Comparison of ENCODE assay signal across 24 cellular contexts in genomic region chr10:133616371-133617130, GRCh38. TPM values are rescaled to one million over a fixed set of nuclear protein-coding genes. Genes with fewer than 3 reads are reported as not detected.
A peak's percentile ranks its signal among the peaks of the same experiment; 100 is the strongest.
DNase-seq lines count a peak whose midpoint lies in the region; TF ChIP-seq lines count a peak whose summit lies in the region.
"Had no signal": no experiment of that assay in that cellular context is flagged by ENCODE, and none has a peak within 500 bp of the region (broad histone marks: within the 10 kb centered on the region; RNA-seq: fewer than 3 reads in every experiment).

No MANE protein-coding gene starts in this region.

- peaks cover 8% of the 10 kb centered on the region for H3K9me3 Mint-ChIP-seq in activated CD4-positive, alpha-beta T cell treated with anti-CD3 and anti-CD28 coated beads, Interleukin-2, amount 10 ng/mL, durations not matched to agents 7 days and 5 days

- H3K36me3 ChIP-seq in colonic mucosa: no peaks in the 10 kb centered on the region
- H3K36me3 ChIP-seq: adrenal gland, cardiac muscle cell, suprapubic skin had no signal

- no peaks in the 10 kb centered on the region for H3K36me3 Mint-ChIP-seq in activated CD4-positive, alpha-beta T cell treated with anti-CD3 and anti-CD28 coated beads, Interleukin-2, amount 10 ng/mL, durations not matched to agents 7 days and 5 days (ENCODE audit: low read depth)

- POLR2A ChIA-PET in activated CD4-positive, alpha-beta T cell treated with anti-CD3 and anti-CD28 coated beads, Interleukin-2, amount 10 ng/mL, durations not matched to agents 7 days and 5 days (lab: Charles Lee): no interaction called here

- peak; percentile 71 for DNase-seq in DMS153 treated with DMSO at 0.1 percent for 48 hours (lab: John Stamatoyannopoulos, UW; ENCODE audit: unreplicated experiment)
- DNase-seq in LNCaP clone FGC (ENCODE audit: low read depth): peak; percentile 77
- peak; percentile 30 for DNase-seq in colonic mucosa
- DNase-seq in myocyte (ENCODE audit: low read depth): peak; percentile 87
- DNase-seq in activated CD4-positive, alpha-beta T cell treated with anti-CD3 and anti-CD28 coated beads, Interleukin-2, amount 10 ng/mL, durations not matched to agents 7 days and 5 days: no peak
- DNase-seq in nucleus accumbens (lab: John Stamatoyannopoulos, UW): no peak
- DNase-seq in HUDEP-2 (lab: John Stamatoyannopoulos, UW; ENCODE audit: unreplicated experiment in 76 of 76): no peak
- DNase-seq: activated CD4-positive, alpha-beta T cell treated with anti-CD3 and anti-CD28 coated beads for 36 hours; activated CD8-positive, alpha-beta memory T cell treated with anti-CD3 and anti-CD28 coated beads, Interleukin-2, amount 50 U/mL, for 48 hours; activated effector memory CD4-positive, alpha-beta T cell treated with anti-CD3 and anti-CD28 coated beads, Interleukin-2, amount 50 U/mL, for 16 hours; adrenal gland; CD8-positive, alpha-beta memory T cell; effector CD4-positive, alpha-beta T cell; HFFc6; KG1; NCI-H226; retina; RPMI8226; SW 1271 had no signal

- intact Hi-C loops in colonic mucosa (cut with DNase I): no loop called here

- CTCF ChIA-PET in activated CD4-positive, alpha-beta T cell treated with anti-CD3 and anti-CD28 coated beads, Interleukin-2, amount 10 ng/mL, durations not matched to agents 7 days and 5 days (lab: Charles Lee): interaction anchor here (1.0 to 2.7 kb wide), 3 partner anchors 11 to 179 kb away, joined by 4 to 10 read pairs (median 4); no protein-coding TSS in a partner anchor

- H3K9me3 ChIP-seq in colonic mucosa: no peaks in the 10 kb centered on the region
- H3K9me3 ChIP-seq: adrenal gland, suprapubic skin had no signal

- H3K27ac Mint-ChIP-seq in activated CD4-positive, alpha-beta T cell treated with anti-CD3 and anti-CD28 coated beads, Interleukin-2, amount 10 ng/mL, durations not matched to agents 7 days and 5 days: no peak overlapping the region
- H3K27ac Mint-ChIP-seq: activated CD4-positive, alpha-beta T cell treated with anti-CD3 and anti-CD28 coated beads for 36 hours; CD8-positive, alpha-beta memory T cell; HFFc6 had no signal

- no peaks in the 10 kb centered on the region for H3K4me1 Mint-ChIP-seq in activated CD4-positive, alpha-beta T cell treated with anti-CD3 and anti-CD28 coated beads, Interleukin-2, amount 10 ng/mL, durations not matched to agents 7 days and 5 days
- H3K4me1 Mint-ChIP-seq: activated CD4-positive, alpha-beta T cell treated with anti-CD3 and anti-CD28 coated beads for 36 hours; CD8-positive, alpha-beta memory T cell had no signal

- H3K4me1 ChIP-seq in colonic mucosa: no peaks in the 10 kb centered on the region
- H3K4me1 ChIP-seq: adrenal gland, suprapubic skin had no signal

- H3K4me3 ChIP-seq in LNCaP clone FGC (ENCODE audit: low read depth, low read length) (no peak overlapping the region), colonic mucosa (no peak overlapping the region)
- H3K4me3 ChIP-seq: adrenal gland, cardiac muscle cell, suprapubic skin had no signal

- H3K27me3 Mint-ChIP-seq in activated CD4-positive, alpha-beta T cell treated with anti-CD3 and anti-CD28 coated beads, Interleukin-2, amount 10 ng/mL, durations not matched to agents 7 days and 5 days: peaks cover 6% of the 10 kb centered on the region

- TF ChIP-seq CTCF in LNCaP clone FGC (IDR thresholded peaks at IDR 0.05; ENCODE audit: control insufficient read depth, extremely low read depth, insufficient read depth): no peak
- no peak for TF ChIP-seq CTCF in colonic mucosa (IDR thresholded peaks at IDR 0.05)

- H3K9ac ChIP-seq in colonic mucosa (ENCODE audit: low read depth in 2 of 2, low read length in 2 of 2): no peak overlapping the region

- H3K27me3 ChIP-seq in colonic mucosa: no peaks in the 10 kb centered on the region
- H3K27me3 ChIP-seq: adrenal gland, cardiac muscle cell had no signal

- no peak overlapping the region for H3K4me3 Mint-ChIP-seq in activated CD4-positive, alpha-beta T cell treated with anti-CD3 and anti-CD28 coated beads, Interleukin-2, amount 10 ng/mL, durations not matched to agents 7 days and 5 days
- H3K4me3 Mint-ChIP-seq: activated CD4-positive, alpha-beta T cell treated with anti-CD3 and anti-CD28 coated beads for 36 hours; CD8-positive, alpha-beta memory T cell; HFFc6 had no signal

- no peak overlapping the region for H3K27ac ChIP-seq in colonic mucosa
- H3K27ac ChIP-seq: adrenal gland, cardiac muscle cell, suprapubic skin had no signal

RNA-seq across cellular contexts. Expression of gene FRG2B, which starts 10.0 kb away (rescaled TPM):
- not detected for total RNA-seq in colonic mucosa
- not detected in 2 replicates for total RNA-seq in myocyte
- not detected for polyA plus RNA-seq in myocyte (2012)
- not detected for total RNA-seq in activated CD4-positive, alpha-beta T cell treated with anti-CD3 and anti-CD28 coated beads, Interleukin-2, amount 10 ng/mL, durations not matched to agents 7 days and 5 days
- total RNA-seq: activated CD4-positive, alpha-beta T cell treated with anti-CD3 and anti-CD28 coated beads for 36 hours; adrenal gland; cardiac muscle cell; HFFc6; liver; mucosa of gallbladder; suprapubic skin had no signal
- polyA plus RNA-seq: adrenal gland; cardiac muscle cell; CD8-positive, alpha-beta memory T cell; esophagus; liver had no signal

RNA-seq across cellular contexts. Expression of gene SYCE1, which starts 51.2 kb away (rescaled TPM):
- total RNA-seq in colonic mucosa: not detected
- not detected in 2 replicates for total RNA-seq in myocyte
- polyA plus RNA-seq in myocyte (2012): 0.10 TPM
- under 1 TPM; 0.29 to 0.35 TPM for total RNA-seq in activated CD4-positive, alpha-beta T cell treated with anti-CD3 and anti-CD28 coated beads, Interleukin-2, amount 10 ng/mL, durations not matched to agents 7 days and 5 days
- total RNA-seq: cardiac muscle cell, HFFc6 had no signal

Comparison
In these comparisons a context has a peak if more than half of its experiments do, and no peak if none do; other contexts are left out.
1. DNase-seq: peak in DMS153 treated with DMSO at 0.1 percent for 48 hours (single experiment), LNCaP clone FGC (single experiment), colonic mucosa (single experiment) and myocyte (single experiment); none in activated CD4-positive, alpha-beta T cell treated with anti-CD3 and anti-CD28 coated beads, Interleukin-2, amount 10 ng/mL, durations not matched to agents 7 days and 5 days (single experiment), nucleus accumbens (0 of 56) and HUDEP-2 (0 of 76).